Comparison of ENCODE assay signal across 35 cellular contexts in the genomic region with DNA sequence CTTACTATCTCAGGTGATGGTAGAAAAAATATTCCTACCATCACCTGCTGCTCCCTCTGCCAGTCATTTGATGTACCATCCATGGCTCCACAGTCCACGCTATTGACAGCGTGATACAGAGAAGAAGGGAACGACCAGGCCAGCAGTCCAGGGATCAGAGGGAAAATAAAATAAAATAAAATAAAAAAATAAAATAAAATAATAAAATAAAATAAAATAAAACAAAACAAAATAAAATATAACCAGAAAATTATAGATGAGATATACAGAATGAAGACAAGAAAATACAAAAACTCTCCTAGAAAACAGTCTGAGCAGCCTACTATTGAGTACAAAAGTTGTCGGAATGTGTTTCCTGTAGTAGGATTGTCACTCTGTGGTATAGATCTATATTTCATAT.
"Had no signal": no experiment of that assay in that cellular context is flagged by ENCODE, and none has a peak within 500 bp of the region (broad histone marks: within the 10 kb centered on the region; RNA-seq: fewer than 3 reads in every experiment).

No MANE protein-coding gene starts in this region.

- H3K27ac ChIP-seq: KMS-11 had no signal

- H3K9ac ChIP-seq: KMS-11 had no signal

- H3K36me3 ChIP-seq: MG63 had no signal

- H3K27me3 ChIP-seq: MG63 had no signal

- H3K4me2 ChIP-seq: KMS-11 had no signal

- DNase-seq: Karpas-422, Kasumi-1, KBM-7, KG1, MG63, MM.1S, MV-4-11, NCI-H1048, NCI-H1092, NCI-H1092 treated with DMSO at 0.1 percent for 48 hours, NCI-H1105, NCI-H1105 treated with DMSO at 0.1 percent for 48 hours, NCI-H1417, NCI-H1417 treated with DMSO at 0.1 percent for 48 hours, NCI-H1436, NCI-H1436 treated with DMSO at 0.1 percent for 48 hours, NCI-H146, NCI-H1694, NCI-H1694 treated with DMSO at 0.1 percent for 48 hours, NCI-H187, NCI-H187 treated with DMSO at 0.1 percent for 48 hours, NCI-H1930, NCI-H2029, NCI-H2029 treated with DMSO at 0.1 percent for 48 hours, NCI-H2081, NCI-H2081 treated with DMSO at 0.1 percent for 48 hours, NCI-H2107, NCI-H2171, NCI-H2171 treated with DMSO at 0.1 percent for 48 hours, NCI-H2227 treated with DMSO at 0.1 percent for 48 hours, NCI-H226, NCI-H345, NCI-H446, NCI-H446 treated with DMSO at 0.1 percent for 48 hours had no signal

- H3K9me3 ChIP-seq: MG63 had no signal

- H3K4me3 ChIP-seq: MG63 had no signal
